1 cellular context compared by ENCODE assay signal in genomic region chr3:124787490-124788195, GRCh38.
TF ChIP-seq lines count a peak whose summit lies in the region.

No MANE protein-coding gene starts in this region.

TF ChIP-seq in A549, 52 proteins besides CTCF, POLR2A, EP300 and RAD21 (continued from another document):
- no peak for TF ChIP-seq PHF8 (IDR thresholded peaks at IDR 0.05; ENCODE audit: borderline replicate concordance, low read depth)
- TF ChIP-seq FOXS1 (CRISPR knock-in tag; IDR thresholded peaks at IDR 0.05): no peak
- TF ChIP-seq USF2 (IDR thresholded peaks at IDR 0.05): no peak
